In genomic region chrY:13017498-13017897, GRCh38 we compare ENCODE assay signal across 16 cellular contexts.
DNase-seq lines count a peak whose midpoint lies in the region; ATAC-seq, FAIRE-seq and TF ChIP-seq lines count a peak whose summit lies in the region.
"Had no signal": no experiment of that assay in that cellular context is flagged by ENCODE, and none has a peak within 500 bp of the region (broad histone marks: within the 10 kb centered on the region; RNA-seq: fewer than 3 reads in every experiment).

No MANE protein-coding gene starts in this region.

- no TSS peak for BruUV-seq in A673 (replicated peaks; lab: Mats Ljungman, UMichigan)

- peak; percentile 35 for FAIRE-seq in GM18507 (lab: Jason Lieb, UNC)
- FAIRE-seq: A549, G401.6, GM12891, H54 had no signal

- H3K4me3 ChIP-seq in epithelial cell of esophagus (ENCODE audit: low read length) (no peak overlapping the region), A673 (ENCODE audit: low read depth, low read length, poor library complexity, severe bottlenecking) (no peak overlapping the region)
- H3K4me3 ChIP-seq: A549; BLaER1 treated with 17β-estradiol and CSF1 and Interleukin-3, amounts not matched to agents 10 nM and 100 nM had no signal

- no peak overlapping the region for H3K27ac ChIP-seq in A673 (ENCODE audit: low read depth, low read length, poor library complexity, severe bottlenecking)
- H3K27ac ChIP-seq: A549; BLaER1 treated with 17β-estradiol and CSF1 and Interleukin-3, amounts not matched to agents 10 nM and 100 nM; HL-60 had no signal

- DNase-seq in GM18507 (ENCODE audit: extremely low spot score, insufficient read length, low read depth): no peak
- DNase-seq in epithelial cell of esophagus (ENCODE audit: low read depth): peak; percentile 2
- peak; percentile 37 for DNase-seq in left lobe of liver (ENCODE audit: low spot score)
- no peak for DNase-seq in A673 (ENCODE audit: low spot score)
- DNase-seq: AML-193; CD4-positive, CD25-positive, alpha-beta regulatory T cell; DMS 273 treated with DMSO at 0.1 percent for 48 hours had no signal

- CTCF ChIA-PET in A673 (lab: Charles Lee): no interaction called here

- TF ChIP-seq CTCF in epithelial cell of esophagus (IDR thresholded peaks at IDR 0.05; ENCODE audit: insufficient read depth, low read depth, low read length, missing control alignments) (no peak), A673 (conservative IDR thresholded peaks at IDR 0.05; ENCODE audit: low read depth, low read length) (no peak)

- no peaks in the 10 kb centered on the region for H3K9me3 ChIP-seq in A673 (ENCODE audit: low read depth, low read length, poor library complexity, severe bottlenecking)
- H3K9me3 ChIP-seq: A549; BLaER1 treated with 17β-estradiol and CSF1 and Interleukin-3, amounts not matched to agents 10 nM and 100 nM had no signal

- H3K27me3 ChIP-seq in A673 (replicated peaks; ENCODE audit: insufficient read depth, low read depth, low read length, poor library complexity): no peaks in the 10 kb centered on the region
- H3K27me3 ChIP-seq: BLaER1 treated with 17β-estradiol and CSF1 and Interleukin-3, amounts not matched to agents 10 nM and 100 nM had no signal

- intact Hi-C loops in A673 (cut with micrococcal nuclease; ENCODE audit: unreplicated experiment): no loop called here

- POLR2A ChIA-PET in A673 (lab: Charles Lee; ENCODE audit: low non-redundant PET): no interaction called here

- H3K4me1 ChIP-seq in A673 (ENCODE audit: insufficient read depth, low read length, poor library complexity, severe bottlenecking): no peaks in the 10 kb centered on the region
- H3K4me1 ChIP-seq: A549; BLaER1 treated with 17β-estradiol and CSF1 and Interleukin-3, amounts not matched to agents 10 nM and 100 nM had no signal

- ATAC-seq in left lobe of liver: peak; percentile 55
- no peak for ATAC-seq in GM19023 (IDR thresholded peaks at IDR 0.05; ENCODE audit: unreplicated experiment)
- ATAC-seq in GM21717 (IDR thresholded peaks at IDR 0.05; ENCODE audit: unreplicated experiment): no peak
- ATAC-seq: A549, HCT116 had no signal

- no peaks in the 10 kb centered on the region for H3K36me3 ChIP-seq in A673 (ENCODE audit: insufficient read depth, low read length, poor library complexity, severe bottlenecking)
- H3K36me3 ChIP-seq: BLaER1 treated with 17β-estradiol and CSF1 and Interleukin-3, amounts not matched to agents 10 nM and 100 nM had no signal

Comparison
In these comparisons a context has a peak if more than half of its experiments do, and no peak if none do; other contexts are left out.
1. DNase-seq: peak in epithelial cell of esophagus (single experiment) and left lobe of liver (single experiment); none in GM18507 (single experiment) and A673 (single experiment).